In genomic region chr13:50456111-50456510, GRCh38 we compare ENCODE assay signal across 24 cellular contexts.
"Had no signal": no experiment of that assay in that cellular context is flagged by ENCODE, and none has a peak within 500 bp of the region (broad histone marks: within the 10 kb centered on the region; RNA-seq: fewer than 3 reads in every experiment).

No MANE protein-coding gene starts in this region.

- H3K27me3 Mint-ChIP-seq: activated B cell treated with CpG ODN at 0.5 μM for 24 hours; activated CD4-positive, alpha-beta T cell treated with anti-CD3 and anti-CD28 coated beads for 36 hours; dendritic cell treated with granulocyte-macrophage colony-stimulating factor and Interleukin-4, amounts not matched to agents 40 ng/mL and 50 ng/mL, for 4 days; memory B cell; naive B cell; progenitor cell of endocrine pancreas; T-helper 17 cell had no signal

- H3K9me3 Mint-ChIP-seq: activated B cell treated with CpG ODN at 0.5 μM for 24 hours; activated T-cell treated with anti-CD3 and anti-CD28 coated beads, Interleukin-2, amount 50 U/mL, for 4 hours; activated T-helper 2 cell treated with anti-CD3 and anti-CD28 coated beads, Interferon-gamma antibody, Interleukin-2, Interleukin-4, amounts not matched to agents 10 μg/mL and 5 μg/mL and 100 μg/mL, durations not matched to agents 14 hours and 24 hours and 36 hours; dendritic cell treated with granulocyte-macrophage colony-stimulating factor and Interleukin-4, amounts not matched to agents 40 ng/mL and 50 ng/mL, for 4 days; memory B cell; naive B cell had no signal

- DNase-seq: activated B cell treated with CpG ODN at 0.5 μM for 24 hours; activated CD4-positive, alpha-beta T cell treated with anti-CD3 and anti-CD28 coated beads for 36 hours; activated CD4-positive, alpha-beta T cell treated with anti-CD3 and anti-CD28 coated beads, Interleukin-2, amount 50 U/mL, for 48 hours; activated CD8-positive, alpha-beta memory T cell treated with anti-CD3 and anti-CD28 coated beads, Interleukin-2, amount 50 U/mL, for 48 hours; activated naive CD4-positive, alpha-beta T cell treated with Interleukin-2 at 50 U/mL for 16 hours; activated naive CD8-positive, alpha-beta T cell treated with anti-CD3 and anti-CD28 coated beads, Interleukin-2, amount 10 ng/mL, durations not matched to agents 7 days and 5 days; activated T-cell treated with anti-CD3 and anti-CD28 coated beads, Interleukin-2, amount 50 U/mL, for 4 hours; amniotic stem cell; body of pancreas; effector CD4-positive, alpha-beta T cell; gastrocnemius medialis; hypothalamus; left ventricle myocardium superior; naive B cell; retina; spleen; stimulated activated CD4-positive, alpha-beta T cell treated with anti-CD3 and anti-CD28 coated beads, Interleukin-4, amount 100 ng/mL, for 24 hours; stimulated activated naive CD4-positive, alpha-beta T cell treated with Interleukin-2 at 50 U/mL for 16 hours; SW 1271; T-helper 17 cell had no signal

- H3K4me1 Mint-ChIP-seq: activated naive CD8-positive, alpha-beta T cell treated with anti-CD3 and anti-CD28 coated beads, Interleukin-2, amount 10 ng/mL, durations not matched to agents 7 days and 5 days had no signal

- H3K9me3 ChIP-seq: body of pancreas, gastrocnemius medialis, spleen had no signal

- H3K36me3 Mint-ChIP-seq: memory B cell, naive B cell had no signal

- ATAC-seq: activated CD4-positive, alpha-beta T cell treated with anti-CD3 and anti-CD28 coated beads for 36 hours; activated T-cell treated with anti-CD3 and anti-CD28 coated beads, Interleukin-2, amount 50 U/mL, for 4 hours; body of pancreas; gastrocnemius medialis; left ventricle myocardium superior; T-helper 17 cell had no signal

- H3K27ac Mint-ChIP-seq: activated B cell treated with CpG ODN at 0.5 μM for 24 hours; activated CD4-positive, alpha-beta T cell treated with anti-CD3 and anti-CD28 coated beads for 36 hours; activated naive CD8-positive, alpha-beta T cell treated with anti-CD3 and anti-CD28 coated beads, Interleukin-2, amount 10 ng/mL, durations not matched to agents 7 days and 5 days; activated T-helper 2 cell treated with anti-CD3 and anti-CD28 coated beads, Interferon-gamma antibody, Interleukin-2, Interleukin-4, amounts not matched to agents 10 μg/mL and 5 μg/mL and 100 μg/mL, durations not matched to agents 14 hours and 24 hours and 36 hours; dendritic cell treated with granulocyte-macrophage colony-stimulating factor and Interleukin-4, amounts not matched to agents 40 ng/mL and 50 ng/mL, for 4 days; memory B cell; progenitor cell of endocrine pancreas; T-helper 17 cell had no signal

- H3K27ac ChIP-seq: body of pancreas, gastrocnemius medialis, spleen had no signal

- H3K27me3 ChIP-seq: body of pancreas, gastrocnemius medialis, spleen had no signal

- H3K36me3 ChIP-seq: gastrocnemius medialis, spleen had no signal

- H3K4me3 ChIP-seq: body of pancreas, gastrocnemius medialis, spleen had no signal

- H3K4me3 Mint-ChIP-seq: activated B cell treated with CpG ODN at 0.5 μM for 24 hours; activated CD4-positive, alpha-beta T cell treated with anti-CD3 and anti-CD28 coated beads for 36 hours; activated naive CD8-positive, alpha-beta T cell treated with anti-CD3 and anti-CD28 coated beads, Interleukin-2, amount 10 ng/mL, durations not matched to agents 7 days and 5 days; activated T-cell treated with anti-CD3 and anti-CD28 coated beads, Interleukin-2, amount 50 U/mL, for 4 hours; dendritic cell treated with granulocyte-macrophage colony-stimulating factor and Interleukin-4, amounts not matched to agents 40 ng/mL and 50 ng/mL, for 4 days; memory B cell; T-helper 17 cell had no signal
